8 cellular contexts compared by ENCODE assay signal in the genomic region with DNA sequence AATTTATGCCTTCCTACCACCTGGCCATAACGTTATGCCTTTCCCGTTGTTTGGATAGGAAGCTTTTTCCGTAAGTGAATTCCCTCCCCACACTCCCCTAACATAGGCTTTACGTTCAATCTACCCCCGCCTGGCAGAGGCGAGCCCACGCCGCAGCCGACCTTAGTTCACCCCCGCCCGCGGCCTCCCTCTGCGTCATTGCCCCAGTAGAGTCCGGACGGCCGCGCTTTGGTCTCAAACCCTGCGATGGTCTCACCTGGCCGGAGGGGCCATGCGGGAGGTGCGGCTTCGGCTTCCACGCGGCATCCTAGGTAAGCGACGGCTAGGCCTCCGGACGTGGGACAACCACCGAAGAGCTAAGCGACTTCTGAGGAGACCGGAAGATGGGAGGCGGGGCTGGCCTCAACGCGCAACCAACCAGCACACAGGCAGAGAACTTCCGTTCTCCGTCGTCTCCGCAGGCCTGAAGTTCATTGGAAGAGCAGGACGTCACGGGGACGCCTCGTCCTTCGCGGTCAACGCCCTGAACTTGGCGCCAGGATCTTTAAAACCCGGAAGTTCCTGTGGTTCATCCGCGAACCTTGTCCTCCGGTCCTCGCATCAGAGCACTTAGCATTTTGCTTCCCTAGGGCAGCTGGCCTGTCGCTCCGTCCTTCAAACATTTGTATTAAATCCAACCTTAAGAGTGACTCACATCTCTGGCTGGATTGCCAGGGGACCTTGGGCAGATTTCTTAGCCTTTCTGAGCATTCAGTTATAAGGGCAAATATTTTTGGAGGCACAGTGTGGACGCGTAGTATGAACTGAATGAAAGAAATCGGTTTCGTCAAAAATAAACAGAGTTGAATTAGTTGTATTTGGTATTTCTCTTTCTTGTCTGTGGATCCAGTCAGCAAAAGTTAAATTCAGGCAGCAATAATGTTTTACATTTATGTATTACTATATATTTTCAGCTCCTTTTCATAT.
DNase-seq lines count a peak whose midpoint lies in the region; ATAC-seq and TF ChIP-seq lines count a peak whose summit lies in the region.

Gene CHCHD2, minus strand, starts transcription at position 369 of the 966 bp plus-strand sequence. Its CDS starts 63 bp downstream, at position 306.

- peak; percentile 100 for ATAC-seq in HG03439 (IDR thresholded peaks at IDR 0.05; ENCODE audit: unreplicated experiment)

- DNase-seq in AML-193 (lab: John Stamatoyannopoulos, UW) (peak; percentile 97), NCI-H510A (lab: John Stamatoyannopoulos, UW) (peak; percentile 100), cerebellar cortex (ENCODE audit: low spot score) (peak; percentile 100), kidney tubule cell (ENCODE audit: low spot score) (peak; percentile 99)
- DNase-seq in activated CD4-positive, CD25-positive, alpha-beta regulatory T cell treated with anti-CD3 and anti-CD28 coated beads, Interleukin-2, amount 50 U/mL, for 72 hours = peak; percentile 85
- peak; percentile 74 to 90 (median 81) for DNase-seq in stimulated activated CD4-positive, alpha-beta T cell treated with anti-CD3 and anti-CD28 coated beads, Interleukin-1b, Interleukin-23, amount 100 ng/mL, for 24 hours (ENCODE audit: low read depth in 4 of 4, low spot score in 1 of 4)

- peak; percentile 86 for TF ChIP-seq POLR2A in GM19193 (IDR thresholded peaks at IDR 0.05; ENCODE audit: extremely low read depth, insufficient read depth, insufficient read length)

Comparison
In these comparisons a context has a peak if more than half of its experiments do, and no peak if none do; other contexts are left out.
1. Peak in every context shown above with its lines: DNase-seq and ATAC-seq.